Comparison of ENCODE assay signal across 1 cellular context in the genomic region with DNA sequence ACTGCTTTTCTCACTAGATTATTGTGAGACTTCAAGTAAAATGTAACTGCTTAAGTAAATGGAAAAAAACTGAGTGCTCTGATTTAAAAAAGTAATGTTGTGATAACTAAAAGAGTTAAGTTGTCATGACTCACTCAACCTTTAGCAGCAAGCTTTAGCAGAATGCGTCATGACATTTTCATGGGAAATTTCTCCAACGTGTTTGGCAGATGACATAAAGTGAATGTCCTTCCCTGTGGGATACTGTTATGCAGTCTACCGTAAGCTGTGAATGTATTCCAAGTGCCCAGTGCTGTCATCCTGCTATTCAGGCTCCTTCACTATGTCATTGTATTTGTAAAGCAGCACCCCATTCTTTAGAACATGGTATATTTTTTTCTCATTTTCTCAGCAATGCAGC.
TF ChIP-seq lines count a peak whose summit lies in the region.

No MANE protein-coding gene starts in this region.

TF ChIP-seq in neural cell, 6 proteins besides CTCF, POLR2A, EP300 and RAD21 (continued from another document):
- TF ChIP-seq REST (IDR thresholded peaks at IDR 0.05; ENCODE audit: borderline replicate concordance) = peak; percentile 63
TF ChIP-seq in neural cell: peak in this region for 2.
